In genomic region chr10:124619195-124619594, GRCh38 we compare ENCODE assay signal across 8 cellular contexts.
DNase-seq lines count a peak whose midpoint lies in the region; ATAC-seq and TF ChIP-seq lines count a peak whose summit lies in the region.

No MANE protein-coding gene starts in this region.

- H3K9me3 Mint-ChIP-seq in naive thymus-derived CD8-positive, alpha-beta T cell: no peaks in the 10 kb centered on the region

- peaks cover 0 to 4% (median 1%) of the 10 kb centered on the region in 3 donors for H3K36me3 Mint-ChIP-seq in naive thymus-derived CD8-positive, alpha-beta T cell

- no peak for TF ChIP-seq CTCF in astrocyte of the spinal cord (IDR thresholded peaks at IDR 0.05; ENCODE audit: low read depth, low read length)

- TF ChIP-seq POLR2A in GM18505 (IDR thresholded peaks at IDR 0.05; ENCODE audit: borderline replicate concordance, extremely low read depth, insufficient read depth, insufficient read length): no peak

- ATAC-seq in HG03196 (IDR thresholded peaks at IDR 0.05; ENCODE audit: unreplicated experiment) (peak; percentile 36), GM19035 (IDR thresholded peaks at IDR 0.05; ENCODE audit: unreplicated experiment) (no peak), GM18505 (IDR thresholded peaks at IDR 0.05; ENCODE audit: unreplicated experiment) (no peak)
- ATAC-seq in naive thymus-derived CD8-positive, alpha-beta T cell: peak; percentile 79 to 88

- H3K4me1 Mint-ChIP-seq in naive thymus-derived CD8-positive, alpha-beta T cell: peaks cover 14 to 73% (median 34%) of the 10 kb centered on the region in 4 donors

- peak overlapping the region; percentile 82 to 94 (median 88) for H3K27ac Mint-ChIP-seq in naive thymus-derived CD8-positive, alpha-beta T cell

- H3K4me3 Mint-ChIP-seq in naive thymus-derived CD8-positive, alpha-beta T cell: peak overlapping the region; percentile 33 to 74 (median 50)

- no peak overlapping the region for H3K4me3 ChIP-seq in astrocyte of the spinal cord (ENCODE audit: low read depth, low read length)

- DNase-seq in GDM1 (lab: John Stamatoyannopoulos, UW) (peak; percentile 73), astrocyte of the spinal cord (ENCODE audit: low read depth, low spot score) (peak; percentile 13), NCI-H1694 (lab: John Stamatoyannopoulos, UW) (no peak), GF-D8 (lab: John Stamatoyannopoulos, UW) (no peak)
- DNase-seq in naive thymus-derived CD8-positive, alpha-beta T cell: peak in 5 of 10 donors; percentile 7 to 45 (median 36)

- H3K27me3 Mint-ChIP-seq in naive thymus-derived CD8-positive, alpha-beta T cell: no peaks in the 10 kb centered on the region

- POLR2A ChIA-PET in naive thymus-derived CD8-positive, alpha-beta T cell (lab: Charles Lee): interaction anchor here (0.6 to 2.0 kb wide), 10 partner anchors 8 to 123 kb away, joined by 3 to 7 read pairs (median 4); no protein-coding TSS in a partner anchor

- in situ Hi-C loops in astrocyte of the spinal cord (cut with HindIII; ENCODE audit: low sequenced_read_pairs): no loop called here

Comparison
In these comparisons a context has a peak if more than half of its experiments do, and no peak if none do; other contexts are left out.
1. DNase-seq: peak in GDM1 (single experiment) and astrocyte of the spinal cord (single experiment); none in NCI-H1694 (single experiment) and GF-D8 (single experiment).
2. ATAC-seq: peak in HG03196 (single experiment) and naive thymus-derived CD8-positive, alpha-beta T cell (2 of 2); none in GM19035 (single experiment) and GM18505 (single experiment).